33 cellular contexts compared by ENCODE assay signal in the genomic region with DNA sequence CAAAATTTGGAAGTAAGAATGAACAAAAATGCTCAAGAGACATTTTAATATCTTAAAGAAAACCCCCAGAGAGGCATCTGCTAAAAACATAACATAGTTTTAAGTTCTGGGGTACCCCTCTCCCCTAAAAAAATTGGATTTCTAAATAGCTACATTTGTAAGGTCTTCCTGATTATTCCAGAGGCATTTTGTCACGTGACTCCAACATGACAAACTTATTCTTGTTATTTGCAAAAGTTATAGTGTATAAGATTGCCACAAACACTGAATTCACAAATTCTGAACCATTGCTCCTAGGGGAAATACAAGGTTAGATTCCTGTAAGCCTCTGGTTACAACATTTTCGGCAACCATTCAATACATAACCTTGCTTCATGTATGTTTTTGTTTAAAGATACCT.
DNase-seq lines count a peak whose midpoint lies in the region; ATAC-seq, FAIRE-seq and TF ChIP-seq lines count a peak whose summit lies in the region.
"Had no signal": no experiment of that assay in that cellular context is flagged by ENCODE, and none has a peak within 500 bp of the region (broad histone marks: within the 10 kb centered on the region; RNA-seq: fewer than 3 reads in every experiment).

No MANE protein-coding gene starts in this region.

- H3K27me3 ChIP-seq in HepG2 (ENCODE audit: control insufficient read depth in 1 of 2, insufficient read depth in 2 of 2, low read length in 2 of 2) (no peaks in the 10 kb centered on the region), right lobe of liver (no peaks in the 10 kb centered on the region), GM12878 (replicated peaks in 1 of 2; ENCODE audit: control insufficient read depth in 2 of 2, insufficient read depth in 2 of 2, low read length in 1 of 2) (no peaks in the 10 kb centered on the region; a peak in 1 of 4 replicates), K562 (ENCODE audit: control insufficient read depth in 2 of 2, insufficient read depth in 2 of 2, low read length in 2 of 2) (no peaks in the 10 kb centered on the region)
- H3K27me3 ChIP-seq: BE2C; BLaER1; BLaER1 treated with 17β-estradiol and CSF1 and Interleukin-3, amounts not matched to agents 10 nM and 100 nM had no signal

- TF ChIP-seq EP300 in HepG2 (IDR thresholded peaks at IDR 0.05; ENCODE audit: low read depth in 2 of 2, low read length in 2 of 2) (no peak), HepG2 (CRISPR knock-in tag; IDR thresholded peaks at IDR 0.05; ENCODE audit: borderline replicate concordance) (no peak), GM12878 (IDR thresholded peaks at IDR 0.05; ENCODE audit: borderline replicate concordance in 1 of 2, control insufficient read depth in 1 of 2, low read depth in 2 of 2, low read length in 2 of 2) (no peak), K562 (IDR thresholded peaks at IDR 0.05; ENCODE audit: low read length) (no peak)

- H3K27ac ChIP-seq in HepG2 (ENCODE audit: extremely low read length, insufficient read depth, low read length) (no peak overlapping the region), right lobe of liver (no peak overlapping the region), GM12878 (ENCODE audit: control insufficient read depth, insufficient read depth) (no peak overlapping the region), K562 (ENCODE audit: extremely low read depth, low read depth, low read length) (no peak overlapping the region)
- H3K27ac ChIP-seq: 22Rv1; A549; BLaER1; BLaER1 treated with 17β-estradiol and CSF1 and Interleukin-3, amounts not matched to agents 10 nM and 100 nM; C4-2B had no signal

- DNase-seq in HepG2 (ENCODE audit: low spot score), result no peak
- DNase-seq in right lobe of liver, result no peak
- DNase-seq in GM12878 (ENCODE audit: low read depth, low spot score), result no peak
- DNase-seq in K562 (ENCODE audit: extremely low read depth in 1 of 4, low spot score in 3 of 4), result no peak
- DNase-seq in activated CD8-positive, alpha-beta memory T cell treated with anti-CD3 and anti-CD28 coated beads, Interleukin-2, amount 50 U/mL, for 48 hours, result no peak
- DNase-seq in T-helper 1 cell, result no peak
- DNase-seq: 8988T; ACHN; AML-193; BE2C; C1 segment of cervical spinal cord; Caco-2; Calu3; CD4-positive, alpha-beta memory T cell; CD4-positive, alpha-beta T cell; CD4-positive, CD25-positive, alpha-beta regulatory T cell; CD8-positive, alpha-beta memory T cell; CD8-positive, alpha-beta T cell; COR-L47; DMS 273 treated with DMSO at 0.1 percent for 48 hours; DMS153; DMS53; DMS79; DMS79 treated with DMSO at 0.1 percent for 48 hours; DND-41; EL had no signal

- 0% methylated on average over 2 of the region's 2 CpGs for WGBS in HepG2 (ENCODE audit: low lambda C conversion rate)
- WGBS in right lobe of liver (ENCODE audit: insufficient coverage, low coverage, low lambda C conversion rate, missing lambda C conversion rate), result 43% methylated on average over 2 of the region's 2 CpGs
- WGBS in GM12878 (ENCODE audit: insufficient coverage, insufficient replicate concordance, low lambda C conversion rate, missing lambda C conversion rate), result 23% methylated on average over 2 of the region's 2 CpGs
- 26% methylated on average over 2 of the region's 2 CpGs for WGBS in K562 (ENCODE audit: insufficient coverage, low coverage, missing lambda C conversion rate)

- H3K36me3 ChIP-seq in HepG2 (replicated peaks in 1 of 2; ENCODE audit: control insufficient read depth in 1 of 2, insufficient read depth in 2 of 2, low read length in 2 of 2) (no peaks in the 10 kb centered on the region), right lobe of liver (no peaks in the 10 kb centered on the region), GM12878 (ENCODE audit: control insufficient read depth in 2 of 2, insufficient read depth in 2 of 2, low read length in 1 of 2) (no peaks in the 10 kb centered on the region), K562 (ENCODE audit: control insufficient read depth, insufficient read depth, low read length) (no peaks in the 10 kb centered on the region)
- H3K36me3 ChIP-seq: BE2C; BLaER1; BLaER1 treated with 17β-estradiol and CSF1 and Interleukin-3, amounts not matched to agents 10 nM and 100 nM had no signal

- TF ChIP-seq CTCF in HepG2 (CRISPR knock-in tag; IDR thresholded peaks at IDR 0.05), result no peak
- TF ChIP-seq CTCF in right lobe of liver (IDR thresholded peaks at IDR 0.05), result no peak
- TF ChIP-seq CTCF in GM12878 (IDR thresholded peaks at IDR 0.05 in 2 of 3, conservative IDR thresholded peaks at IDR 0.05 in 1 of 3; ENCODE audit: control insufficient read depth in 2 of 3, extremely low read depth in 1 of 3, insufficient read depth in 1 of 3, low read depth in 3 of 3, low read length in 3 of 3), result no peak
- no peak for TF ChIP-seq CTCF in K562 (IDR thresholded peaks at IDR 0.05 in 2 of 3, conservative IDR thresholded peaks at IDR 0.05 in 1 of 3; ENCODE audit: insufficient read depth in 2 of 3, low read depth in 1 of 3, low read length in 3 of 3)

- SMC1A ChIA-PET in GM12878 (lab: Charles Lee; ENCODE audit: uncharacterized antibody, unreplicated experiment), result no interaction called here

- H3K9ac ChIP-seq in HepG2 (ENCODE audit: insufficient read depth, low read depth, low read length), result no peak overlapping the region
- H3K9ac ChIP-seq in GM12878 (ENCODE audit: control insufficient read depth, insufficient read depth, low read length), result no peak overlapping the region
- no peak overlapping the region for H3K9ac ChIP-seq in K562 (ENCODE audit: insufficient read depth in 1 of 2, low read depth in 2 of 2, low read length in 2 of 2)
- H3K9ac ChIP-seq: BLaER1; BLaER1 treated with 17β-estradiol and CSF1 and Interleukin-3, amounts not matched to agents 10 nM and 100 nM had no signal

- H3K4me1 ChIP-seq in HepG2 (ENCODE audit: insufficient read depth, low read length) (no peaks in the 10 kb centered on the region), right lobe of liver (no peaks in the 10 kb centered on the region), GM12878 (ENCODE audit: control insufficient read depth, insufficient read depth, low read length) (no peaks in the 10 kb centered on the region), K562 (replicated peaks in 1 of 2; ENCODE audit: control insufficient read depth in 2 of 2, insufficient read depth in 2 of 2, low read length in 2 of 2) (no peaks in the 10 kb centered on the region)
- H3K4me1 ChIP-seq: A549; BE2C; BLaER1; BLaER1 treated with 17β-estradiol and CSF1 and Interleukin-3, amounts not matched to agents 10 nM and 100 nM; Caco-2 had no signal

- TF ChIP-seq RAD21 in HepG2 (CRISPR knock-in tag; IDR thresholded peaks at IDR 0.05), result no peak
- TF ChIP-seq RAD21 in GM12878 (IDR thresholded peaks at IDR 0.05; ENCODE audit: insufficient read depth, low read depth, low read length), result no peak
- no peak for TF ChIP-seq RAD21 in K562 (CRISPR knock-in tag; conservative IDR thresholded peaks at IDR 0.05 in 1 of 2, IDR thresholded peaks at IDR 0.05 in 1 of 2)

- no peak overlapping the region for H3K4me3 ChIP-seq in HepG2 (replicated peaks in 1 of 3; ENCODE audit: insufficient read depth in 1 of 3, low read depth in 2 of 3, low read length in 3 of 3)
- H3K4me3 ChIP-seq in right lobe of liver, result no peak overlapping the region
- no peak overlapping the region for H3K4me3 ChIP-seq in GM12878
- H3K4me3 ChIP-seq in K562, result no peak overlapping the region
- H3K4me3 ChIP-seq: A549; BLaER1; BLaER1 treated with 17β-estradiol and CSF1 and Interleukin-3, amounts not matched to agents 10 nM and 100 nM had no signal

- RAD21 ChIA-PET in GM12878 (lab: Charles Lee; ENCODE audit: unreplicated experiment), result no interaction called here

- POLR2A ChIA-PET in HepG2 (lab: Yijun Ruan, JAX) (no interaction called here), GM12878 (lab: Charles Lee) (no interaction called here), K562 (lab: Yijun Ruan, JAX) (no interaction called here)

- no peak for ATAC-seq in HepG2
- ATAC-seq in right lobe of liver, result no peak
- ATAC-seq in GM12878, result no peak
- no peak for ATAC-seq in K562
- ATAC-seq: A549; CD8-positive, alpha-beta T cell had no signal

- no peaks in the 10 kb centered on the region for H3K9me1 ChIP-seq in K562 (ENCODE audit: control insufficient read depth, insufficient read depth, low read length)

- FAIRE-seq in HepG2 (lab: Jason Lieb, UNC) (no peak), GM12878 (lab: Jason Lieb, UNC) (no peak), K562 (lab: Jason Lieb, UNC) (no peak)
- FAIRE-seq: A204.1, A549, D721Med had no signal

- H4K20me1 ChIP-seq in HepG2 (ENCODE audit: insufficient read depth, low read length) (no peaks in the 10 kb centered on the region), GM12878 (ENCODE audit: control insufficient read depth, insufficient read depth) (no peaks in the 10 kb centered on the region), K562 (replicated peaks; ENCODE audit: control insufficient read depth, insufficient read depth, low read length) (no peaks in the 10 kb centered on the region)
- H4K20me1 ChIP-seq: BLaER1; BLaER1 treated with 17β-estradiol and CSF1 and Interleukin-3, amounts not matched to agents 10 nM and 100 nM had no signal

- intact Hi-C loops in HepG2 (cut with micrococcal nuclease; ENCODE audit: unreplicated experiment), result no loop called here
- intact Hi-C loops in right lobe of liver (cut with DNase I), result no loop called here
- intact Hi-C loops in GM12878 (cut with micrococcal nuclease; ENCODE audit: unreplicated experiment), result no loop called here
- intact Hi-C loops in K562 (cut with micrococcal nuclease), result no loop called here

- H2AFZ ChIP-seq in HepG2 (ENCODE audit: low read length) (no peak overlapping the region), GM12878 (ENCODE audit: control insufficient read depth, low read depth, low read length) (no peak overlapping the region), K562 (ENCODE audit: low read depth, low read length) (no peak overlapping the region)

- H3K9me3 ChIP-seq in HepG2 (ENCODE audit: low read length), result no peaks in the 10 kb centered on the region
- H3K9me3 ChIP-seq in right lobe of liver, result no peaks in the 10 kb centered on the region
- no peaks in the 10 kb centered on the region for H3K9me3 ChIP-seq in GM12878 (replicated peaks; ENCODE audit: control insufficient read depth, insufficient read depth, low read length)
- H3K9me3 ChIP-seq in K562 (replicated peaks; ENCODE audit: control insufficient read depth, insufficient read depth, low read depth, low read length), result no peaks in the 10 kb centered on the region
- H3K9me3 ChIP-seq: A549; BE2C; BLaER1; BLaER1 treated with 17β-estradiol and CSF1 and Interleukin-3, amounts not matched to agents 10 nM and 100 nM; Caco-2 had no signal

- in situ Hi-C loops in HepG2 (cut with HindIII; ENCODE audit: extremely low pct_ligation_motif_present, low pct_unique_long_range_greater_than_20kb) (no loop called here), GM12878 (cut with MboI) (no loop called here), K562 (cut with MboI) (no loop called here)

- CTCF ChIA-PET in HepG2 (lab: Yijun Ruan, JAX; ENCODE audit: low intra/inter-chr PET ratio, low total read pairs) (no interaction called here), GM12878 (lab: Yijun Ruan, JAX) (no interaction called here), K562 (lab: Yijun Ruan, JAX; ENCODE audit: low intra/inter-chr PET ratio) (no interaction called here)

- H3K4me2 ChIP-seq in HepG2 (ENCODE audit: low read depth, low read length), result no peak overlapping the region
- no peak overlapping the region for H3K4me2 ChIP-seq in GM12878 (ENCODE audit: control insufficient read depth, insufficient read depth)
- H3K4me2 ChIP-seq in K562 (ENCODE audit: insufficient read depth, low read length), result no peak overlapping the region
- H3K4me2 ChIP-seq: A549; BLaER1; BLaER1 treated with 17β-estradiol and CSF1 and Interleukin-3, amounts not matched to agents 10 nM and 100 nM had no signal

- TF ChIP-seq POLR2A in HepG2 (IDR thresholded peaks at IDR 0.05; ENCODE audit: insufficient read depth in 1 of 2, low read depth in 2 of 2, low read length in 2 of 2), result no peak
- no peak for TF ChIP-seq POLR2A in right lobe of liver (IDR thresholded peaks at IDR 0.05)
- no peak for TF ChIP-seq POLR2A in GM12878 (IDR thresholded peaks at IDR 0.05; ENCODE audit: low read depth, low read length)
- no peak for TF ChIP-seq POLR2A in K562 (conservative IDR thresholded peaks at IDR 0.05)

- H3K79me2 ChIP-seq in HepG2 (ENCODE audit: insufficient read depth, low read length) (no peaks in the 10 kb centered on the region), GM12878 (ENCODE audit: control insufficient read depth, insufficient read depth, low read length) (no peaks in the 10 kb centered on the region), K562 (ENCODE audit: control insufficient read depth, insufficient read depth, low read length) (no peaks in the 10 kb centered on the region)

- BruUV-seq in HepG2 (replicated peaks; lab: Mats Ljungman, UMichigan) (no TSS peak), GM12878 (replicated peaks; lab: Mats Ljungman, UMichigan) (no TSS peak), K562 (replicated peaks; lab: Mats Ljungman, UMichigan) (no TSS peak)

Comparison
In these comparisons a context has a peak if more than half of its experiments do, and no peak if none do; other contexts are left out.
1. Of the 241 proteins assayed by ChIP-seq in both HepG2 and K562: peak only in HepG2: none; only in K562: TFE3; in both: RAD51; in neither: 239.